Comparison of ENCODE assay signal across 8 cellular contexts in the genomic region with DNA sequence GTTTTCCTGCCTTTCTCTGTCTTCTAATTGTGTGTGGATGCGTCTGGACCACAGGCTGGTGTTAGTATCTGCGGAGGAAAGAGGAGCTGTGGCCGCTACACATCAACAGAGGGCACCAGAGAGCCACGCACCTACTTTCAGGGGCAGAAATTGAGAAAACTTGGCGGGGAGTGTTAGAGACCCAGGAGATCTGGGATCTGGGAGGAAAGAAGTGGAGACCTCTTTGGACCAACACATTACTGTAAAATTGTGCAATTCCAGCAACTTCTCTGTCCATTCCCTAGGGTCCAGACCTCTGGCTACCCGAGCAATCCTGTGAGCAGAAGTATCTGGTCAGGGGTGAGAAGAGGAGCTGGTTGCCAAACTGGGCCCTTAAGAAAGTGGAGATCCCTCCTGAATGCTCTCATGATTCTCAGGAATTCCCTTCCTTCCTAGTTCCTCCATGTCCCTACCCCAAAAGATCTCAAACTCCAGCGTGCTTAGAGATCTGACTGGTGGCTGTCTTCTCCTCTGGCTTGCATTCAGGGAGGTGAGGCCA.
DNase-seq lines count a peak whose midpoint lies in the region; FAIRE-seq and TF ChIP-seq lines count a peak whose summit lies in the region.

No MANE protein-coding gene starts in this region.

- no peaks in the 10 kb centered on the region for H3K36me3 ChIP-seq in muscle layer of colon (ENCODE audit: insufficient read depth, low read length)

- H3K4me1 ChIP-seq in muscle layer of colon (ENCODE audit: insufficient read depth, low read length), result peaks cover 28% of the 10 kb centered on the region

- FAIRE-seq in A204.1 (lab: Jason Lieb, UNC), result peak; percentile 84

- no peaks in the 10 kb centered on the region for H3K27me3 ChIP-seq in muscle layer of colon (ENCODE audit: control insufficient read depth in 1 of 2, insufficient read depth in 2 of 2, low read length in 2 of 2)

- TF ChIP-seq CTCF in GM12864 (IDR thresholded peaks at IDR 0.05; ENCODE audit: low read depth, low read length, missing control alignments) (peak; percentile 94), epithelial cell of esophagus (IDR thresholded peaks at IDR 0.05; ENCODE audit: insufficient read depth, low read depth, low read length, missing control alignments) (peak; percentile 100)

- H3K27ac ChIP-seq in muscle layer of colon (ENCODE audit: low read depth, low read length) (peak overlapping the region; percentile 10), substantia nigra (ENCODE audit: low read depth, low read length, poor library complexity, severe bottlenecking) (no peak overlapping the region)

- no peaks in the 10 kb centered on the region for H3K9me3 ChIP-seq in muscle layer of colon (ENCODE audit: low read length)

- no peak for DNase-seq in GM12864 (ENCODE audit: low read depth)
- peak; percentile 25 for DNase-seq in NCI-H2107 treated with DMSO at 0.1 percent for 48 hours (lab: John Stamatoyannopoulos, UW; ENCODE audit: unreplicated experiment)
- DNase-seq in activated CD4-positive, alpha-beta T cell treated with anti-CD3 and anti-CD28 coated beads, Interleukin-2, amount 50 U/mL, for 24 hours (ENCODE audit: low read depth in 1 of 2, low spot score in 1 of 2), result peak; percentile 16 to 32
- DNase-seq in epithelial cell of esophagus (ENCODE audit: low read depth), result peak; percentile 70
- DNase-seq in substantia nigra (lab: John Stamatoyannopoulos, UW), result peak in 38 of 49 donors; percentile 3 to 64 (median 36)
- DNase-seq in GOT3 (lab: John Stamatoyannopoulos, UW), result no peak

- H3K4me3 ChIP-seq in GM12864 (ENCODE audit: low read depth, low read length), result no peak overlapping the region
- H3K4me3 ChIP-seq in epithelial cell of esophagus (ENCODE audit: low read length), result no peak overlapping the region
- H3K4me3 ChIP-seq in muscle layer of colon (ENCODE audit: low read depth in 1 of 2, low read length in 2 of 2), result peak overlapping the region in 1 of 2 donors; percentile 59

- no peak overlapping the region for H3K9ac ChIP-seq in muscle layer of colon (ENCODE audit: low read length)

Comparison
In these comparisons a context has a peak if more than half of its experiments do, and no peak if none do; other contexts are left out.
1. DNase-seq: peak in NCI-H2107 treated with DMSO at 0.1 percent for 48 hours (single experiment), activated CD4-positive, alpha-beta T cell treated with anti-CD3 and anti-CD28 coated beads, Interleukin-2, amount 50 U/mL, for 24 hours (2 of 2), epithelial cell of esophagus (single experiment) and substantia nigra (38 of 49); none in GM12864 (single experiment) and GOT3 (single experiment).